Comparison of ENCODE assay signal across 1 cellular context in the genomic region with DNA sequence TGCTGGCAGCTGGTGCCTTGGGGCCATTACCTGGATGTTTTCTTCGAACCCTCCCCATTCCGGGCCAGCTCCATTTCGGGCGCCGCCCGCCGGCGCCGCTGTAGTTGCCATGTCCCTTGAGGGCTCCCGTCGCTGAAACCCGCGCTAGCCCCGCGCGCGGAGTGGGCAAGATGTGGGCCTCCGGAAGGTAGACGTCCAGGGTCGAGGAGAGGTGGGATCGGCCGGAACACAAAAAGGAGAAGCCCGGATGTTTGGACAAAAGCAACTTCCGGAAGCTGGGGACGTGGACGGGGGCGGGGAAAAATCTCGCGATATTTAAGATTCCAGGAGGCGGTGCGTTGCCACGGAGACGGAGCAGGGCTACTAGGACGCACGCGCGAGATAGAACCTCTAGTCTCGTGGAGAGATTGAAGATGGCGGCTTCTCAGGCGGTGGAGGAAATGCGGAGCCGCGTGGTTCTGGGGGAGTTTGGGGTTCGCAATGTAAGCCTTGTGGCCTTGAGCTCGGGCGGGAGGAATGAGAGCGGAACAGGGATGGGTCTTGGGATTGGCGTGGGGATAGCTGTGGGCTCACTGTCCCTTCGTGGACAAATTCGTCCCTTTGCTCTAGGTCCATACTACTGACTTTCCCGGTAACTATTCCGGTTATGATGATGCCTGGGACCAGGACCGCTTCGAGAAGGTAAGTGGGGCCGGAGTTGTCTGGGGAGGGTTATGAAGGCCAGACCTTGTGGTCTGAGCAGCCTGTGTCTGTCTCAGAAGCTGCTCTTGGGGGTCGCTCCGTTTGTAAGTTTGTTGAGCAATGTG.
TF ChIP-seq lines count a peak whose summit lies in the region.

TSS of gene POLR1C (plus strand) at position 393 of the 806 bp plus-strand sequence. CDS start at position 414, 21 bp downstream.
TSS of gene YIPF3 (minus strand) at position 230 of the 806 bp plus-strand sequence. CDS start at position 111, 119 bp downstream.

TF ChIP-seq in K562, 482 proteins besides CTCF, POLR2A, EP300 and RAD21 (continued from another document and continues in another):
- TF ChIP-seq, protein P1, sequence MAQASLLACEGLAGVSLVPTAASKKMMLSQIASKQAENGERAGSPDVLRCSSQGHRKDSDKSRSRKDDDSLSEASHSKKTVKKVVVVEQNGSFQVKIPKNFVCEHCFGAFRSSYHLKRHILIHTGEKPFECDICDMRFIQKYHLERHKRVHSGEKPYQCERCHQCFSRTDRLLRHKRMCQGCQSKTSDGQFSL (CRISPR knock-in tag; IDR thresholded peaks at IDR 0.05): no peak
- TF ChIP-seq, protein P1 (tag; IDR thresholded peaks at IDR 0.05): no peak
- TF ChIP-seq BRF2 (IDR thresholded peaks at IDR 0.05; ENCODE audit: borderline replicate concordance, insufficient read depth, insufficient read length): no peak
- TF ChIP-seq, protein P2, sequence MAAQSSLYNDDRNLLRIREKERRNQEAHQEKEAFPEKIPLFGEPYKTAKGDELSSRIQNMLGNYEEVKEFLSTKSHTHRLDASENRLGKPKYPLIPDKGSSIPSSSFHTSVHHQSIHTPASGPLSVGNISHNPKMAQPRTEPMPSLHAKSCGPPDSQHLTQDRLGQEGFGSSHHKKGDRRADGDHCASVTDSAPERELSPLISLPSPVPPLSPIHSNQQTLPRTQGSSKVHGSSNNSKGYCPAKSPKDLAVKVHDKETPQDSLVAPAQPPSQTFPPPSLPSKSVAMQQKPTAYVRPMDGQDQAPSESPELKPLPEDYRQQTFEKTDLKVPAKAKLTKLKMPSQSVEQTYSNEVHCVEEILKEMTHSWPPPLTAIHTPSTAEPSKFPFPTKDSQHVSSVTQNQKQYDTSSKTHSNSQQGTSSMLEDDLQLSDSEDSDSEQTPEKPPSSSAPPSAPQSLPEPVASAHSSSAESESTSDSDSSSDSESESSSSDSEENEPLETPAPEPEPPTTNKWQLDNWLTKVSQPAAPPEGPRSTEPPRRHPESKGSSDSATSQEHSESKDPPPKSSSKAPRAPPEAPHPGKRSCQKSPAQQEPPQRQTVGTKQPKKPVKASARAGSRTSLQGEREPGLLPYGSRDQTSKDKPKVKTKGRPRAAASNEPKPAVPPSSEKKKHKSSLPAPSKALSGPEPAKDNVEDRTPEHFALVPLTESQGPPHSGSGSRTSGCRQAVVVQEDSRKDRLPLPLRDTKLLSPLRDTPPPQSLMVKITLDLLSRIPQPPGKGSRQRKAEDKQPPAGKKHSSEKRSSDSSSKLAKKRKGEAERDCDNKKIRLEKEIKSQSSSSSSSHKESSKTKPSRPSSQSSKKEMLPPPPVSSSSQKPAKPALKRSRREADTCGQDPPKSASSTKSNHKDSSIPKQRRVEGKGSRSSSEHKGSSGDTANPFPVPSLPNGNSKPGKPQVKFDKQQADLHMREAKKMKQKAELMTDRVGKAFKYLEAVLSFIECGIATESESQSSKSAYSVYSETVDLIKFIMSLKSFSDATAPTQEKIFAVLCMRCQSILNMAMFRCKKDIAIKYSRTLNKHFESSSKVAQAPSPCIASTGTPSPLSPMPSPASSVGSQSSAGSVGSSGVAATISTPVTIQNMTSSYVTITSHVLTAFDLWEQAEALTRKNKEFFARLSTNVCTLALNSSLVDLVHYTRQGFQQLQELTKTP (IDR thresholded peaks at IDR 0.05; ENCODE audit: low read depth in 1 of 2, partially characterized antibody in 2 of 2): no peak
- TF ChIP-seq TARDBP (IDR thresholded peaks at IDR 0.05): 0 out of 2 replicates have a peak, but pooled peaks have one; percentile 14
- peak; percentile 97 for TF ChIP-seq POLR2G (IDR thresholded peaks at IDR 0.05; ENCODE audit: low read depth, low read length)
- TF ChIP-seq FOXK1 (CRISPR knock-in tag; IDR thresholded peaks at IDR 0.05; ENCODE audit: borderline replicate concordance): no peak; the same call in 1 of the 2 replicates
- peak; percentile 30; the same call in 1 of the 2 replicates for TF ChIP-seq CBX1 (IDR thresholded peaks at IDR 0.05; ENCODE audit: low read depth)
- TF ChIP-seq, protein P3, sequence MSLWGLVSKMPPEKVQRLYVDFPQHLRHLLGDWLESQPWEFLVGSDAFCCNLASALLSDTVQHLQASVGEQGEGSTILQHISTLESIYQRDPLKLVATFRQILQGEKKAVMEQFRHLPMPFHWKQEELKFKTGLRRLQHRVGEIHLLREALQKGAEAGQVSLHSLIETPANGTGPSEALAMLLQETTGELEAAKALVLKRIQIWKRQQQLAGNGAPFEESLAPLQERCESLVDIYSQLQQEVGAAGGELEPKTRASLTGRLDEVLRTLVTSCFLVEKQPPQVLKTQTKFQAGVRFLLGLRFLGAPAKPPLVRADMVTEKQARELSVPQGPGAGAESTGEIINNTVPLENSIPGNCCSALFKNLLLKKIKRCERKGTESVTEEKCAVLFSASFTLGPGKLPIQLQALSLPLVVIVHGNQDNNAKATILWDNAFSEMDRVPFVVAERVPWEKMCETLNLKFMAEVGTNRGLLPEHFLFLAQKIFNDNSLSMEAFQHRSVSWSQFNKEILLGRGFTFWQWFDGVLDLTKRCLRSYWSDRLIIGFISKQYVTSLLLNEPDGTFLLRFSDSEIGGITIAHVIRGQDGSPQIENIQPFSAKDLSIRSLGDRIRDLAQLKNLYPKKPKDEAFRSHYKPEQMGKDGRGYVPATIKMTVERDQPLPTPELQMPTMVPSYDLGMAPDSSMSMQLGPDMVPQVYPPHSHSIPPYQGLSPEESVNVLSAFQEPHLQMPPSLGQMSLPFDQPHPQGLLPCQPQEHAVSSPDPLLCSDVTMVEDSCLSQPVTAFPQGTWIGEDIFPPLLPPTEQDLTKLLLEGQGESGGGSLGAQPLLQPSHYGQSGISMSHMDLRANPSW (CRISPR knock-in tag; IDR thresholded peaks at IDR 0.05): peak; percentile 38; the same call in 1 of the 2 replicates
- TF ChIP-seq BRD4 (IDR thresholded peaks at IDR 0.05): peak; percentile 18; the same call in 1 of the 2 replicates
- TF ChIP-seq IRF9 (tag; IDR thresholded peaks at IDR 0.05): no peak
- TF ChIP-seq, protein P4, sequence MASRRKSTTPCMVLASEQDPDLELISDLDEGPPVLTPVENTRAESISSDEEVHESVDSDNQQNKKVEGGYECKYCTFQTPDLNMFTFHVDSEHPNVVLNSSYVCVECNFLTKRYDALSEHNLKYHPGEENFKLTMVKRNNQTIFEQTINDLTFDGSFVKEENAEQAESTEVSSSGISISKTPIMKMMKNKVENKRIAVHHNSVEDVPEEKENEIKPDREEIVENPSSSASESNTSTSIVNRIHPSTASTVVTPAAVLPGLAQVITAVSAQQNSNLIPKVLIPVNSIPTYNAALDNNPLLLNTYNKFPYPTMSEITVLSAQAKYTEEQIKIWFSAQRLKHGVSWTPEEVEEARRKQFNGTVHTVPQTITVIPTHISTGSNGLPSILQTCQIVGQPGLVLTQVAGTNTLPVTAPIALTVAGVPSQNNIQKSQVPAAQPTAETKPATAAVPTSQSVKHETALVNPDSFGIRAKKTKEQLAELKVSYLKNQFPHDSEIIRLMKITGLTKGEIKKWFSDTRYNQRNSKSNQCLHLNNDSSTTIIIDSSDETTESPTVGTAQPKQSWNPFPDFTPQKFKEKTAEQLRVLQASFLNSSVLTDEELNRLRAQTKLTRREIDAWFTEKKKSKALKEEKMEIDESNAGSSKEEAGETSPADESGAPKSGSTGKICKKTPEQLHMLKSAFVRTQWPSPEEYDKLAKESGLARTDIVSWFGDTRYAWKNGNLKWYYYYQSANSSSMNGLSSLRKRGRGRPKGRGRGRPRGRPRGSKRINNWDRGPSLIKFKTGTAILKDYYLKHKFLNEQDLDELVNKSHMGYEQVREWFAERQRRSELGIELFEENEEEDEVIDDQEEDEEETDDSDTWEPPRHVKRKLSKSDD (conservative IDR thresholded peaks at IDR 0.05; ENCODE audit: low read length): peak; percentile 92; the same call in 1 of the 2 replicates
- peak; percentile 97 for TF ChIP-seq POLR2B (IDR thresholded peaks at IDR 0.05; ENCODE audit: low read depth, partially characterized antibody)
- peak; percentile 58; the same call in 1 of the 2 replicates for TF ChIP-seq KDM2B (CRISPR knock-in tag; IDR thresholded peaks at IDR 0.05)
- peak; percentile 67; the same call in 1 of the 2 replicates for TF ChIP-seq CEBPB (tag; IDR thresholded peaks at IDR 0.05)
- peak; percentile 94 for TF ChIP-seq PHF20 (IDR thresholded peaks at IDR 0.05; ENCODE audit: partially characterized antibody)
- TF ChIP-seq ZNF511 (CRISPR knock-in tag; IDR thresholded peaks at IDR 0.05): peak; percentile 28; the same call in 1 of the 2 replicates
- TF ChIP-seq POLR2AphosphoS5 (IDR thresholded peaks at IDR 0.05; ENCODE audit: control insufficient read depth, insufficient read depth, low read depth, low read length): peak; percentile 88
- no peak for TF ChIP-seq ZNF212 (CRISPR knock-in tag; IDR thresholded peaks at IDR 0.05)
- no peak for TF ChIP-seq ZBED1 (IDR thresholded peaks at IDR 0.05)
- peak; percentile 39; the same call in 1 of the 2 replicates for TF ChIP-seq RNF2 (IDR thresholded peaks at IDR 0.05)
- TF ChIP-seq NONO (IDR thresholded peaks at IDR 0.05; ENCODE audit: low read depth in 2 of 2, low read length in 1 of 2): 0 out of 4 replicates have a peak, but pooled peaks of 1 of the 2 experiments have one; percentile 38
- TF ChIP-seq HOMEZ (CRISPR knock-in tag; IDR thresholded peaks at IDR 0.05): no peak
- TF ChIP-seq TFAP4 (CRISPR knock-in tag; IDR thresholded peaks at IDR 0.05; ENCODE audit: borderline replicate concordance): peak; percentile 85
- peak; percentile 92; the same call in 1 of the 2 replicates for TF ChIP-seq LCOR (CRISPR knock-in tag; IDR thresholded peaks at IDR 0.05)
- no peak for TF ChIP-seq ADNP (tag; IDR thresholded peaks at IDR 0.05)
- TF ChIP-seq ZNF277 (CRISPR knock-in tag; IDR thresholded peaks at IDR 0.05; ENCODE audit: borderline replicate concordance): no peak
- TF ChIP-seq, protein P5, sequence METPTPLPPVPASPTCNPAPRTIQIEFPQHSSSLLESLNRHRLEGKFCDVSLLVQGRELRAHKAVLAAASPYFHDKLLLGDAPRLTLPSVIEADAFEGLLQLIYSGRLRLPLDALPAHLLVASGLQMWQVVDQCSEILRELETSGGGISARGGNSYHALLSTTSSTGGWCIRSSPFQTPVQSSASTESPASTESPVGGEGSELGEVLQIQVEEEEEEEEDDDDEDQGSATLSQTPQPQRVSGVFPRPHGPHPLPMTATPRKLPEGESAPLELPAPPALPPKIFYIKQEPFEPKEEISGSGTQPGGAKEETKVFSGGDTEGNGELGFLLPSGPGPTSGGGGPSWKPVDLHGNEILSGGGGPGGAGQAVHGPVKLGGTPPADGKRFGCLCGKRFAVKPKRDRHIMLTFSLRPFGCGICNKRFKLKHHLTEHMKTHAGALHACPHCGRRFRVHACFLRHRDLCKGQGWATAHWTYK (CRISPR knock-in tag; IDR thresholded peaks at IDR 0.05): no peak
- 0 out of 2 replicates have a peak, but pooled peaks have one; percentile 61 for TF ChIP-seq E2F5 (CRISPR knock-in tag; IDR thresholded peaks at IDR 0.05)
- peak; percentile 74 for TF ChIP-seq NBN (IDR thresholded peaks at IDR 0.05; ENCODE audit: low read depth)
- peak; percentile 96 for TF ChIP-seq NCOA1 (IDR thresholded peaks at IDR 0.05; ENCODE audit: low read depth)
